8 cellular contexts compared by ENCODE assay signal in genomic region chr15:72271895-72272212, GRCh38. TPM values are rescaled to one million over a fixed set of nuclear protein-coding genes. Genes with fewer than 3 reads are reported as not detected.
DNase-seq lines count a peak whose midpoint lies in the region; ATAC-seq and TF ChIP-seq lines count a peak whose summit lies in the region.

No MANE protein-coding gene starts in this region.

- intact Hi-C loops in heart right ventricle (cut with DNase I): loop anchor here in 7 of 10 donors (1.0 to 10.0 kb wide), 6 partner anchors 39 to 70 kb away; partner anchors contain the start of gene PKM (in 4 of the 7)
- intact Hi-C loops in Right ventricle myocardium inferior (cut with DNase I): loop anchor here (2.0 to 10.0 kb wide), 3 partner anchors 41 to 203 kb away; partner anchors contain the start of genes ARIH1 and PKM
- intact Hi-C loops in body of pancreas (cut with DNase I): no loop called here
- intact Hi-C loops in left colon (cut with DNase I, micrococcal nuclease): loop anchor here in 1 of 2 donors (10.0 kb wide), 1 partner anchor 77 kb away; the partner anchor contains the start of gene GRAMD2A

- H3K36me3 ChIP-seq in heart right ventricle (peaks cover 0 to 36% (median 12%) of the 10 kb centered on the region in 9 donors), body of pancreas (replicated peaks in 1 of 2; ENCODE audit: insufficient read depth in 1 of 2, low read depth in 2 of 2) (peaks cover 0 to 5% of the 10 kb centered on the region in 2 donors), stomach smooth muscle (ENCODE audit: control insufficient read depth in 2 of 2, insufficient read depth in 2 of 2, low read length in 2 of 2) (peaks cover 11 to 13% of the 10 kb centered on the region in 2 donors)

- 3 to 5% methylated on average over 12 to 13 of the region's 13 CpGs for WGBS in heart right ventricle, 2 donors
- WGBS in body of pancreas, 2 donors: 1 to 8% methylated on average over 2 to 13 of the region's 13 CpGs

- H3K9me3 ChIP-seq in heart right ventricle: no peaks in the 10 kb centered on the region
- H3K9me3 ChIP-seq in body of pancreas: no peaks in the 10 kb centered on the region
- H3K9me3 ChIP-seq in stomach smooth muscle (ENCODE audit: control insufficient read depth in 2 of 2, low read length in 2 of 2): no peaks in the 10 kb centered on the region

- H3K4me3 ChIP-seq in heart right ventricle (peak overlapping the region; percentile 77 to 95 (median 90)), body of pancreas (peak overlapping the region; percentile 63 to 69), stomach smooth muscle (ENCODE audit: low read length in 2 of 2) (peak overlapping the region; percentile 80 to 88)

- TF ChIP-seq POLR2A in body of pancreas (IDR thresholded peaks at IDR 0.05): no peak

- H3K4me1 ChIP-seq in heart right ventricle: peaks cover 0 to 32% (median 26%) of the 10 kb centered on the region in 9 donors
- peaks cover 22% of the 10 kb centered on the region for H3K4me1 ChIP-seq in body of pancreas
- H3K4me1 ChIP-seq in stomach smooth muscle (ENCODE audit: control insufficient read depth, insufficient read depth, low read length): peaks cover 8% of the 10 kb centered on the region

- no peak for DNase-seq in heart right ventricle
- DNase-seq in Right ventricle myocardium inferior (ENCODE audit: missing footprints): no peak
- peak; percentile 29 for DNase-seq in LoVo (ENCODE audit: low spot score)
- DNase-seq in body of pancreas: peak in 1 of 4 donors; percentile 16
- no peak for DNase-seq in left colon
- no peak for DNase-seq in OCI-M2 (lab: John Stamatoyannopoulos, UW; ENCODE audit: unreplicated experiment)

- peak overlapping the region; percentile 92 to 94 for H3K9ac ChIP-seq in stomach smooth muscle (ENCODE audit: low read length in 2 of 2)

- ATAC-seq in heart right ventricle (peak in 3 of 8 donors; percentile 0 to 4 (median 1)), Right ventricle myocardium inferior (no peak), body of pancreas (no peak), left colon (peak; percentile 11), HG03196 (IDR thresholded peaks at IDR 0.05; ENCODE audit: unreplicated experiment) (no peak)

- H3K27me3 ChIP-seq in heart right ventricle: no peaks in the 10 kb centered on the region
- no peaks in the 10 kb centered on the region for H3K27me3 ChIP-seq in body of pancreas
- H3K27me3 ChIP-seq in stomach smooth muscle (ENCODE audit: control insufficient read depth in 1 of 2, insufficient read depth in 2 of 2, low read length in 2 of 2): no peaks in the 10 kb centered on the region

- H3K27ac ChIP-seq in heart right ventricle (peak overlapping the region; percentile 37 to 98 (median 94)), body of pancreas (peak overlapping the region; percentile 76 to 87 (median 82)), stomach smooth muscle (ENCODE audit: low read length) (peak overlapping the region; percentile 81)

- no peak for TF ChIP-seq CTCF in heart right ventricle (IDR thresholded peaks at IDR 0.05)
- no peak for TF ChIP-seq CTCF in body of pancreas (IDR thresholded peaks at IDR 0.05)

RNA-seq across cellular contexts. Expression of gene PARP6, which starts 0.5 kb away (rescaled TPM):
- 10 to 100 TPM; 28.2 to 53.5 (median 37.6) TPM for total RNA-seq in heart right ventricle
- 100 to 1,000 TPM in 1 of 2 donors, 10 to 100 TPM in 1; 28.5 to 113 TPM for polyA plus RNA-seq in heart right ventricle
- total RNA-seq in Right ventricle myocardium inferior: 46.4 TPM
- total RNA-seq in body of pancreas: 10 to 100 TPM; 48.3 to 64.9 TPM
- total RNA-seq in left colon: 10 to 100 TPM; 39.1 to 40.8 TPM

RNA-seq across cellular contexts. Expression of gene PKM, which starts 40.9 kb away (rescaled TPM):
- total RNA-seq in heart right ventricle (1,000 to 10,000 TPM in 6 of 10 donors, 100 to 1,000 TPM in 4; 851 to 1,508 (median 1,153) TPM), Right ventricle myocardium inferior (1,022 TPM), body of pancreas (100 to 1,000 TPM in 1 of 2 donors, 10 to 100 TPM in 1; 96.9 to 105 TPM), left colon (100 to 1,000 TPM; 407 to 466 TPM)
- 100 to 1,000 TPM; 549 to 755 TPM for polyA plus RNA-seq in heart right ventricle

RNA-seq across cellular contexts. Expression of gene CELF6, which starts 48.1 kb away (rescaled TPM):
- total RNA-seq in heart right ventricle: 1 to 10 TPM in 2 of 10 donors, under 1 TPM in 8; 0.21 to 1.2 (median 0.72) TPM
- polyA plus RNA-seq in heart right ventricle: 1 to 10 TPM; 1.4 to 5.1 TPM
- 1.6 TPM for total RNA-seq in Right ventricle myocardium inferior
- total RNA-seq in body of pancreas: 1 to 10 TPM; 4.2 to 7.9 TPM
- 1 to 10 TPM; 1.1 to 1.2 TPM for total RNA-seq in left colon
